ENCODE assay signal across 17 cellular contexts in the genomic region with DNA sequence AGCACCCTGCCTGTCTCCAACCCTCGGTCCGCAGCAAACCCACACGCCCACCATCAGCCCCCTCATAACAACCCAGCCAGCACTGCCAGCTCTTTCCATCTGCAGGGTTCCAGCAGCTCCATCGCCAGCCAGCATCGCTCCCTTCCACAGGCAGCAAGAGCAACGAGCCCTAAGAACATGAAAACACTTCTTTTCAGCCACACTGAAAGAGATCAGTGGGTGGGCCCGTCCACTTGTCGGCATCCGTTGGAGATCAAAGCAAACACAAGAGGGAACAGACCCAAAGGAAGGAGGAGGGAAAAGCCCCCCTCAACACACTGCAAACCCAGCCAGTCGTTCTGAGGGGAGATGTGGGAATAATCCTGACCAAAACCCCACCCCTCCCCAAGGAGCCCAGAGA.
DNase-seq lines count a peak whose midpoint lies in the region; ATAC-seq and TF ChIP-seq lines count a peak whose summit lies in the region.
"Had no signal": no experiment of that assay in that cellular context is flagged by ENCODE, and none has a peak within 500 bp of the region (broad histone marks: within the 10 kb centered on the region; RNA-seq: fewer than 3 reads in every experiment).

No MANE protein-coding gene starts in this region.

- peaks cover 0 to 2% (median 0%) of the 10 kb centered on the region in 7 donors for H3K9me3 Mint-ChIP-seq in CD14-positive monocyte

- H3K27me3 Mint-ChIP-seq in CD14-positive monocyte (ENCODE audit: low read depth in 3 of 3): peaks cover 4 to 12% (median 9%) of the 10 kb centered on the region in 3 donors
- H3K27me3 Mint-ChIP-seq in T-helper 17 cell: peaks cover 20% of the 10 kb centered on the region

- H3K4me3 Mint-ChIP-seq in CD14-positive monocyte (peak overlapping the region in 1 of 2 donors; percentile 57), T-helper 17 cell (peak overlapping the region; percentile 22)

- H3K9me3 ChIP-seq in T-helper 17 cell (ENCODE audit: control insufficient read depth, low read length, poor library complexity, severe bottlenecking): no peaks in the 10 kb centered on the region
- no peaks in the 10 kb centered on the region for H3K9me3 ChIP-seq in HAP-1
- H3K9me3 ChIP-seq: colonic mucosa, mucosa of descending colon, psoas muscle, transverse colon had no signal

- H3K4me3 ChIP-seq in HAP-1: no peak overlapping the region
- H3K4me3 ChIP-seq: colonic mucosa, mucosa of descending colon, psoas muscle, transverse colon had no signal

- POLR2A ChIA-PET in HEK293T (lab: Yijun Ruan, JAX): no interaction called here

- DNase-seq in CD14-positive monocyte (ENCODE audit: low spot score) (peak; percentile 34), DMS79 (lab: John Stamatoyannopoulos, UW) (peak; percentile 4), T-helper 17 cell (no peak), left kidney (ENCODE audit: low read depth, low spot score) (peak; percentile 23), HAP-1 (ENCODE audit: low spot score in 2 of 2) (no peak), NCI-H526 (lab: John Stamatoyannopoulos, UW) (no peak), HEK293T (ENCODE audit: extremely low spot score) (no peak)
- DNase-seq: activated T-cell treated with anti-CD3 and anti-CD28 coated beads, Interleukin-2, amount 50 U/mL, for 1 hour; colonic mucosa; kidney; mucosa of descending colon; psoas muscle; SW 1271; transverse colon had no signal

- no peak for ATAC-seq in T-helper 17 cell
- no peak for ATAC-seq in HG02642 (IDR thresholded peaks at IDR 0.05; ENCODE audit: poor library complexity, unreplicated experiment)
- ATAC-seq: esophagus mucosa, HepG2, mucosa of descending colon, psoas muscle had no signal

- H3K4me1 Mint-ChIP-seq in CD14-positive monocyte (peaks cover 27% of the 10 kb centered on the region), T-helper 17 cell (peaks cover 10% of the 10 kb centered on the region)

- peak overlapping the region in 4 of 7 donors; percentile 4 to 43 (median 24) for H3K27ac Mint-ChIP-seq in CD14-positive monocyte
- H3K27ac Mint-ChIP-seq in T-helper 17 cell: no peak overlapping the region

- in situ Hi-C loops in HAP-1 (cut with MboI; ENCODE audit: low sequenced_read_pairs): no loop called here

- no peak for TF ChIP-seq CTCF in CD14-positive monocyte (IDR thresholded peaks at IDR 0.05)

- intact Hi-C loops in CD14-positive monocyte (cut with micrococcal nuclease): no loop called here

- no peaks in the 10 kb centered on the region for H3K27me3 ChIP-seq in HAP-1 (ENCODE audit: low read depth)
- H3K27me3 ChIP-seq: colonic mucosa, transverse colon had no signal

- H3K36me3 ChIP-seq in HAP-1 (replicated peaks): no peaks in the 10 kb centered on the region
- H3K36me3 ChIP-seq: colonic mucosa, transverse colon had no signal

- CTCF ChIA-PET in HEK293T (lab: Yijun Ruan, JAX): interaction anchor here (0.7 kb wide), 1 partner anchor 377 kb away, joined by 3 read pairs; no protein-coding TSS in a partner anchor

- no peaks in the 10 kb centered on the region for H3K4me1 ChIP-seq in HAP-1
- H3K4me1 ChIP-seq: colonic mucosa, psoas muscle had no signal

- H3K36me3 Mint-ChIP-seq in CD14-positive monocyte (no peaks in the 10 kb centered on the region), T-helper 17 cell (ENCODE audit: low read depth) (no peaks in the 10 kb centered on the region)

TF ChIP-seq in HEK293T, 16 proteins besides CTCF, POLR2A, EP300 and RAD21:
- TF ChIP-seq HDGF (IDR thresholded peaks at IDR 0.05; ENCODE audit: borderline replicate concordance): no peak
TF ChIP-seq in HEK293T: peak in this region for 0.

Comparison
In these comparisons a context has a peak if more than half of its experiments do, and no peak if none do; other contexts are left out.
1. DNase-seq: peak in CD14-positive monocyte (single experiment), DMS79 (single experiment) and left kidney (single experiment); none in T-helper 17 cell (0 of 3), HAP-1 (0 of 2), NCI-H526 (0 of 2) and HEK293T (single experiment).